ENCODE assay signal across 1 cellular context in the genomic region with DNA sequence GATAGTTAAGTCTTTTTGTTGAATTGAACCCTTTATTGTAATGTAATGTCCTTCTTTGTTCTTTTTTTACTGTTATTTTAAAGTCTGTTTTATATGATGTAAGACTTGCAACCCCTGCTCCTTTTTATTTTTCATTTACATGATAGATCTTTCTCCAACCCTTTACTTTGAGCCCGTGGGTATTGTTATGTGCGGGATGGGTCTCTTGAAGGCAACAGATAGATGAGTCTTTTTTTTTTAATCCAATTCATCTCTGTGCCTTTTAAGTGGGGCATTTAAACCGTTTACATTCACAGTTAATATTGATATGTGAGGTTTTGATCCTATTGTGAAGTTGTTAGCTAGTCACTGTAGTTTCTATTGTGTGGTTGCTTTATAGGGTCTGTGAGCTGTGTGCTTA.
TF ChIP-seq lines count a peak whose summit lies in the region.

No MANE protein-coding gene starts in this region.

TF ChIP-seq in H1, 55 proteins besides CTCF, POLR2A, EP300 and RAD21:
- TF ChIP-seq RFX5 (IDR thresholded peaks at IDR 0.05; ENCODE audit: borderline replicate concordance, low read depth, low read length), result no peak
- no peak for TF ChIP-seq BACH1 (IDR thresholded peaks at IDR 0.05; ENCODE audit: low read length)
- TF ChIP-seq CBX8 (IDR thresholded peaks at IDR 0.05; ENCODE audit: borderline replicate concordance, low read depth, low read length), result no peak
- TF ChIP-seq ASH2L (IDR thresholded peaks at IDR 0.05; ENCODE audit: low read length), result no peak
- TF ChIP-seq, protein P1, sequence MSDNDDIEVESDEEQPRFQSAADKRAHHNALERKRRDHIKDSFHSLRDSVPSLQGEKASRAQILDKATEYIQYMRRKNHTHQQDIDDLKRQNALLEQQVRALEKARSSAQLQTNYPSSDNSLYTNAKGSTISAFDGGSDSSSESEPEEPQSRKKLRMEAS (IDR thresholded peaks at IDR 0.05), result no peak
- no peak for TF ChIP-seq KDM1A (IDR thresholded peaks at IDR 0.05; ENCODE audit: borderline replicate concordance, low read length)
- no peak for TF ChIP-seq PHF8 (conservative IDR thresholded peaks at IDR 0.05; ENCODE audit: low read depth, low read length)
- no peak for TF ChIP-seq FOSL1 (IDR thresholded peaks at IDR 0.05; ENCODE audit: insufficient read depth, low read depth, low read length)
- no peak for TF ChIP-seq RNF2 (IDR thresholded peaks at IDR 0.05; ENCODE audit: borderline replicate concordance, low read depth, low read length, missing control alignments, poor library complexity, severe bottlenecking)
- TF ChIP-seq CTBP2 (IDR thresholded peaks at IDR 0.05; ENCODE audit: borderline replicate concordance, insufficient read depth, insufficient read length, low read length), result no peak
- TF ChIP-seq CREB1 (IDR thresholded peaks at IDR 0.05), result no peak
- no peak for TF ChIP-seq SRF (IDR thresholded peaks at IDR 0.05; ENCODE audit: low read depth, low read length)
- TF ChIP-seq, protein P2, sequence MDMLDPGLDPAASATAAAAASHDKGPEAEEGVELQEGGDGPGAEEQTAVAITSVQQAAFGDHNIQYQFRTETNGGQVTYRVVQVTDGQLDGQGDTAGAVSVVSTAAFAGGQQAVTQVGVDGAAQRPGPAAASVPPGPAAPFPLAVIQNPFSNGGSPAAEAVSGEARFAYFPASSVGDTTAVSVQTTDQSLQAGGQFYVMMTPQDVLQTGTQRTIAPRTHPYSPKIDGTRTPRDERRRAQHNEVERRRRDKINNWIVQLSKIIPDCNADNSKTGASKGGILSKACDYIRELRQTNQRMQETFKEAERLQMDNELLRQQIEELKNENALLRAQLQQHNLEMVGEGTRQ (IDR thresholded peaks at IDR 0.05; ENCODE audit: low read length), result no peak
- TF ChIP-seq EZH2 (IDR thresholded peaks at IDR 0.05; ENCODE audit: low read depth, low read length, severe bottlenecking), result no peak
- no peak for TF ChIP-seq EGR1 (IDR thresholded peaks at IDR 0.05; ENCODE audit: borderline replicate concordance, low read depth, low read length)
